Comparison of ENCODE assay signal across 1 cellular context in genomic region chr5:32604800-32605765, GRCh38.
TF ChIP-seq lines count a peak whose summit lies in the region.

No MANE protein-coding gene starts in this region.

TF ChIP-seq in SK-N-SH treated with all-trans-retinoic acid at 6 μM for 48 hours, 23 proteins besides CTCF, POLR2A, EP300 and RAD21:
- TF ChIP-seq, protein P1, sequence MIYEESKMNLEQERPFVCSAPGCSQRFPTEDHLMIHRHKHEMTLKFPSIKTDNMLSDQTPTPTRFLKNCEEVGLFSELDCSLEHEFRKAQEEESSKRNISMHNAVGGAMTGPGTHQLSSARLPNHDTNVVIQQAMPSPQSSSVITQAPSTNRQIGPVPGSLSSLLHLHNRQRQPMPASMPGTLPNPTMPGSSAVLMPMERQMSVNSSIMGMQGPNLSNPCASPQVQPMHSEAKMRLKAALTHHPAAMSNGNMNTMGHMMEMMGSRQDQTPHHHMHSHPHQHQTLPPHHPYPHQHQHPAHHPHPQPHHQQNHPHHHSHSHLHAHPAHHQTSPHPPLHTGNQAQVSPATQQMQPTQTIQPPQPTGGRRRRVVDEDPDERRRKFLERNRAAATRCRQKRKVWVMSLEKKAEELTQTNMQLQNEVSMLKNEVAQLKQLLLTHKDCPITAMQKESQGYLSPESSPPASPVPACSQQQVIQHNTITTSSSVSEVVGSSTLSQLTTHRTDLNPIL (CRISPR knock-in tag; IDR thresholded peaks at IDR 0.05; ENCODE audit: low read depth) = no peak
- no peak for TF ChIP-seq GLIS3 (CRISPR knock-in tag; IDR thresholded peaks at IDR 0.05)
- no peak for TF ChIP-seq TCF4 (CRISPR knock-in tag; IDR thresholded peaks at IDR 0.05; ENCODE audit: borderline replicate concordance)
- no peak for TF ChIP-seq PATZ1 (CRISPR knock-in tag; IDR thresholded peaks at IDR 0.05; ENCODE audit: borderline replicate concordance)
- TF ChIP-seq PPARA (CRISPR knock-in tag; IDR thresholded peaks at IDR 0.05; ENCODE audit: borderline replicate concordance) = no peak
- no peak for TF ChIP-seq RARB (CRISPR knock-in tag; IDR thresholded peaks at IDR 0.05)
- no peak for TF ChIP-seq BACH2 (CRISPR knock-in tag; IDR thresholded peaks at IDR 0.05; ENCODE audit: borderline replicate concordance)
- no peak for TF ChIP-seq ESRRG (CRISPR knock-in tag; IDR thresholded peaks at IDR 0.05)
- TF ChIP-seq ISL1 (CRISPR knock-in tag; IDR thresholded peaks at IDR 0.05) = no peak
- no peak for TF ChIP-seq ZFP30 (CRISPR knock-in tag; IDR thresholded peaks at IDR 0.05)
- TF ChIP-seq CSDC2 (CRISPR knock-in tag; IDR thresholded peaks at IDR 0.05) = no peak
- TF ChIP-seq TOX (CRISPR knock-in tag; IDR thresholded peaks at IDR 0.05; ENCODE audit: borderline replicate concordance) = no peak
- no peak for TF ChIP-seq ARNTL (CRISPR knock-in tag; IDR thresholded peaks at IDR 0.05; ENCODE audit: borderline replicate concordance, low read depth)
- TF ChIP-seq ZC3H10 (CRISPR knock-in tag; IDR thresholded peaks at IDR 0.05) = no peak
TF ChIP-seq in SK-N-SH treated with all-trans-retinoic acid at 6 μM for 48 hours: peak in this region for 0.
